8 cellular contexts compared by ENCODE assay signal in genomic region chr10:68600041-68600778, GRCh38. TPM values are rescaled to one million over a fixed set of nuclear protein-coding genes. Genes with fewer than 3 reads are reported as not detected.
DNase-seq lines count a peak whose midpoint lies in the region; ATAC-seq and TF ChIP-seq lines count a peak whose summit lies in the region.

No MANE protein-coding gene starts in this region.

- H3K79me2 ChIP-seq in KMS-11 (ENCODE audit: insufficient read depth, low read depth) (no peaks in the 10 kb centered on the region), neural cell (replicated peaks; ENCODE audit: insufficient read depth, low read length) (peaks cover 45% of the 10 kb centered on the region)

- H3K27me3 ChIP-seq in KMS-11 (ENCODE audit: insufficient read depth, low read depth) (no peaks in the 10 kb centered on the region), Peyer's patch (no peaks in the 10 kb centered on the region), neural cell (ENCODE audit: insufficient read depth, low read depth, low read length) (no peaks in the 10 kb centered on the region)

- H3K4me1 ChIP-seq in KMS-11 (ENCODE audit: low read depth, poor library complexity, severe bottlenecking) = peaks cover 44% of the 10 kb centered on the region
- H3K4me1 ChIP-seq in Peyer's patch = peaks cover 0 to 24% (median 0%) of the 10 kb centered on the region in 4 donors

- peak; percentile 83 for ATAC-seq in GM21717 (IDR thresholded peaks at IDR 0.05; ENCODE audit: unreplicated experiment)

- no peaks in the 10 kb centered on the region for H4K20me1 ChIP-seq in KMS-11 (ENCODE audit: insufficient read depth)
- H4K20me1 ChIP-seq in neural cell (ENCODE audit: insufficient read depth) = no peaks in the 10 kb centered on the region

- peak; percentile 48 for TF ChIP-seq RAD21 in neural cell (conservative IDR thresholded peaks at IDR 0.05)

- H3K4me2 ChIP-seq in KMS-11 (peak overlapping the region; percentile 95), neural cell (ENCODE audit: low read length) (peak overlapping the region; percentile 97)

- H3K9ac ChIP-seq in KMS-11 (peak overlapping the region; percentile 76), neural cell (ENCODE audit: low read length) (peak overlapping the region; percentile 86)

- no peak overlapping the region for H3K4me3 ChIP-seq in KMS-11 (IDR thresholded peaks at IDR 0.05; ENCODE audit: insufficient read depth, low read depth, low read length)
- H3K4me3 ChIP-seq in Peyer's patch = peak overlapping the region; percentile 28 to 56 (median 47)
- H3K4me3 ChIP-seq in neural cell (ENCODE audit: low read length) = peak overlapping the region; percentile 71

- H3K9me3 ChIP-seq in Peyer's patch = no peaks in the 10 kb centered on the region
- H3K9me3 ChIP-seq in neural cell (ENCODE audit: low read length) = no peaks in the 10 kb centered on the region

- TF ChIP-seq CTCF in KMS-11 (conservative IDR thresholded peaks at IDR 0.05; ENCODE audit: low read depth, low read length) = no peak
- TF ChIP-seq CTCF in Peyer's patch (IDR thresholded peaks at IDR 0.05) = no peak
- TF ChIP-seq CTCF in neural cell (IDR thresholded peaks at IDR 0.05; ENCODE audit: poor library complexity, severe bottlenecking) = peak; percentile 21

- no peak for TF ChIP-seq POLR2A in Peyer's patch (IDR thresholded peaks at IDR 0.05)

- peak; percentile 61 for DNase-seq in DMS53 treated with DMSO at 0.1 percent for 48 hours (lab: John Stamatoyannopoulos, UW; ENCODE audit: unreplicated experiment)
- DNase-seq in Peyer's patch = peak; percentile 60 to 75 (median 61)
- DNase-seq in activated gamma-delta T cell treated with anti-CD3 and anti-CD28 coated beads, Interleukin-2, amount 50 U/mL, for 16 hours (ENCODE audit: low read depth) = peak; percentile 17
- peak; percentile 96 for DNase-seq in foreskin melanocyte
- peak; percentile 96 for DNase-seq in superior temporal gyrus (ENCODE audit: extremely low spot score)

- H3K36me3 ChIP-seq in KMS-11 (ENCODE audit: insufficient read depth) (no peaks in the 10 kb centered on the region), Peyer's patch (no peaks in the 10 kb centered on the region), neural cell (ENCODE audit: insufficient read depth, low read length) (no peaks in the 10 kb centered on the region)

- no peaks in the 10 kb centered on the region for H3F3A ChIP-seq in neural cell (ENCODE audit: insufficient read depth, low read length, poor library complexity, severe bottlenecking)

- no peaks in the 10 kb centered on the region for H3K9me2 ChIP-seq in neural cell (ENCODE audit: insufficient read depth, low read length)

- H3K27ac ChIP-seq in KMS-11 (peak overlapping the region; percentile 88), Peyer's patch (peak overlapping the region in 3 of 4 donors; percentile 18 to 68 (median 27)), neural cell (ENCODE audit: low read length) (peak overlapping the region; percentile 95)

- H2AFZ ChIP-seq in KMS-11 (ENCODE audit: low read depth) = peak overlapping the region; percentile 87
- H2AFZ ChIP-seq in neural cell (ENCODE audit: low read depth, low read length) = peak overlapping the region; percentile 100

- TF ChIP-seq EP300 in neural cell (conservative IDR thresholded peaks at IDR 0.05; ENCODE audit: poor library complexity, severe bottlenecking) = peak; percentile 67

TF ChIP-seq in neural cell, 6 proteins besides CTCF, POLR2A, EP300 and RAD21:
- TF ChIP-seq MXI1 (conservative IDR thresholded peaks at IDR 0.05; ENCODE audit: poor library complexity, severe bottlenecking) = peak; percentile 84
- peak; percentile 62 for TF ChIP-seq SMC3 (conservative IDR thresholded peaks at IDR 0.05; ENCODE audit: poor library complexity)
- TF ChIP-seq POLR2AphosphoS5 (IDR thresholded peaks at IDR 0.05) = peak; percentile 95
- peak; percentile 98 for TF ChIP-seq REST (IDR thresholded peaks at IDR 0.05; ENCODE audit: borderline replicate concordance)
- TF ChIP-seq EZH2 (IDR thresholded peaks at IDR 0.05; ENCODE audit: borderline replicate concordance, insufficient read depth, low read length, poor library complexity, severe bottlenecking) = no peak
- TF ChIP-seq TAF1 (IDR thresholded peaks at IDR 0.05; ENCODE audit: low read depth) = peak; percentile 98

RNA-seq across cellular contexts. Expression of gene TET1, which starts 40.1 kb away (rescaled TPM):
- total RNA-seq in Peyer's patch = 1 to 10 TPM; 1.1 to 3.3 (median 1.4) TPM
- 3.6 and 5.2 TPM in 2 replicates for polyA plus RNA-seq in neural cell
- 77.2 and 89.3 TPM in 2 replicates for polyA minus RNA-seq in neural cell

Comparison
In these comparisons a context has a peak if more than half of its experiments do, and no peak if none do; other contexts are left out.
1. DNase-seq: peak in every context shown above with its lines; median percentile 96 in foreskin melanocyte; 96 in superior temporal gyrus; 61 in DMS53 treated with DMSO at 0.1 percent for 48 hours; 61 in Peyer's patch; 17 in activated gamma-delta T cell treated with anti-CD3 and anti-CD28 coated beads, Interleukin-2, amount 50 U/mL, for 16 hours.
2. H3K27ac ChIP-seq: peak in every context shown above with its lines; median percentile 95 in neural cell; 88 in KMS-11; 27 in Peyer's patch.